Comparison of ENCODE assay signal across 8 cellular contexts in genomic region chr17:68513932-68514331, GRCh38. TPM values are rescaled to one million over a fixed set of nuclear protein-coding genes. Genes with fewer than 3 reads are reported as not detected.
A peak's percentile ranks its signal among the peaks of the same experiment; 100 is the strongest.
DNase-seq lines count a peak whose midpoint lies in the region; ATAC-seq, FAIRE-seq and TF ChIP-seq lines count a peak whose summit lies in the region.

No MANE protein-coding gene starts in this region.

- H3K4me1 ChIP-seq in OCI-LY3 (ENCODE audit: low read length) (peaks cover 35% of the 10 kb centered on the region), pancreas (peaks cover 0 to 28% (median 8%) of the 10 kb centered on the region in 3 donors)

- no peaks in the 10 kb centered on the region for H3K27me3 Mint-ChIP-seq in Calu3 (ENCODE audit: unreplicated experiment)

- H3K4me3 ChIP-seq in OCI-LY3 (ENCODE audit: low read length) (peak overlapping the region; percentile 91), epithelial cell of esophagus (ENCODE audit: low read length) (peak overlapping the region; percentile 93), pancreas (peak overlapping the region; percentile 90 to 99 (median 94))

- peak overlapping the region; percentile 84 for H3K9ac ChIP-seq in OCI-LY3 (ENCODE audit: low read length)

- DNase-seq in Calu3, result no peak
- no peak for DNase-seq in epithelial cell of esophagus (ENCODE audit: low read depth)
- no peak for DNase-seq in pancreas
- no peak for DNase-seq in NCI-H2196 (lab: John Stamatoyannopoulos, UW; ENCODE audit: unreplicated experiment)
- no peak for DNase-seq in mesenteric fat pad (ENCODE audit: low spot score)

- WGBS in pancreas, 2 donors, result 14% methylated on average over 3 of the region's 3 CpGs

- H3K9me3 ChIP-seq in OCI-LY3 (ENCODE audit: insufficient read depth, low read length) (no peaks in the 10 kb centered on the region), pancreas (no peaks in the 10 kb centered on the region)

- CTCF ChIA-PET in Calu3 (lab: Charles Lee), result no interaction called here

- H3K27ac ChIP-seq in OCI-LY3 (ENCODE audit: low read length) (no peak overlapping the region), pancreas (peak overlapping the region in 2 of 4 donors; percentile 98)

- ATAC-seq in pancreas, result no peak
- ATAC-seq in GM21717 (IDR thresholded peaks at IDR 0.05; ENCODE audit: unreplicated experiment), result no peak
- ATAC-seq in HG03175 (IDR thresholded peaks at IDR 0.05; ENCODE audit: unreplicated experiment), result no peak

- peak overlapping the region; percentile 91 for H3K4me2 ChIP-seq in OCI-LY3 (ENCODE audit: low read length)

- peaks cover 63% of the 10 kb centered on the region for H3K36me3 Mint-ChIP-seq in Calu3 (ENCODE audit: insufficient read depth, unreplicated experiment)

- no peak overlapping the region for H2AFZ ChIP-seq in OCI-LY3 (ENCODE audit: low read depth, low read length)

- H3K27me3 ChIP-seq in OCI-LY3 (ENCODE audit: low read depth, low read length), result no peaks in the 10 kb centered on the region
- H3K27me3 ChIP-seq in pancreas, result no peaks in the 10 kb centered on the region

- BruUV-seq in Calu3 (replicated peaks; lab: Mats Ljungman, UMichigan), result no TSS peak

- H3K36me3 ChIP-seq in OCI-LY3 (replicated peaks; ENCODE audit: low read depth, low read length), result peaks cover 32% of the 10 kb centered on the region
- peaks cover 0 to 9% (median 5%) of the 10 kb centered on the region in 3 donors for H3K36me3 ChIP-seq in pancreas

- H3K9me3 Mint-ChIP-seq in Calu3 (ENCODE audit: low read depth, unreplicated experiment), result peaks cover 3% of the 10 kb centered on the region

- intact Hi-C loops in Calu3 (cut with micrococcal nuclease; ENCODE audit: unreplicated experiment), result no loop called here
- intact Hi-C loops in pancreas (cut with DNase I), result no loop called here

- peaks cover 22% of the 10 kb centered on the region for H3K4me1 Mint-ChIP-seq in Calu3 (ENCODE audit: low read depth, unreplicated experiment)

- TF ChIP-seq CTCF in Calu3 (IDR thresholded peaks at IDR 0.05; ENCODE audit: unreplicated experiment) (no peak), OCI-LY3 (IDR thresholded peaks at IDR 0.05; ENCODE audit: low read depth, low read length) (no peak), epithelial cell of esophagus (IDR thresholded peaks at IDR 0.05; ENCODE audit: insufficient read depth, low read depth, low read length, missing control alignments) (no peak), pancreas (IDR thresholded peaks at IDR 0.05) (no peak)

- FAIRE-seq in pancreas (lab: Jason Lieb, UNC), result no peak

- H4K20me1 ChIP-seq in OCI-LY3 (ENCODE audit: insufficient read depth, low read length), result peaks cover 26% of the 10 kb centered on the region

- H3K27ac Mint-ChIP-seq in Calu3 (ENCODE audit: unreplicated experiment), result peak overlapping the region; percentile 98

- H3K79me2 ChIP-seq in OCI-LY3 (ENCODE audit: low read length), result peaks cover 33% of the 10 kb centered on the region

- peak overlapping the region; percentile 96 for H3K4me3 Mint-ChIP-seq in Calu3 (ENCODE audit: low read depth, unreplicated experiment)

RNA-seq across cellular contexts. Expression of gene PRKAR1A, which starts 1.7 kb away (rescaled TPM):
- total RNA-seq in Calu3 (2022) (239 and 248 TPM in 2 replicates), pancreas (100 to 1,000 TPM in 2 of 6 donors, 10 to 100 TPM in 4; 63.5 to 137 (median 82.6) TPM), mesenteric fat pad (470 TPM)
- polyA plus RNA-seq in pancreas, result 10 to 100 TPM; 22.6 to 72.9 TPM

RNA-seq across cellular contexts. Expression of gene WIPI1, which starts 56.6 kb away (rescaled TPM):
- total RNA-seq in Calu3 (2022), result 37.0 and 43.4 TPM in 2 replicates
- total RNA-seq in pancreas, result 10 to 100 TPM; 23.3 to 32.2 (median 27.1) TPM
- 10 to 100 TPM; 14.0 to 15.7 TPM for polyA plus RNA-seq in pancreas
- total RNA-seq in mesenteric fat pad, result 124 TPM
